In genomic region chr19:14002571-14003278, GRCh38 we compare ENCODE assay signal across 1 cellular context.
TF ChIP-seq lines count a peak whose summit lies in the region.

No MANE protein-coding gene starts in this region.

TF ChIP-seq in H1, 55 proteins besides CTCF, POLR2A, EP300 and RAD21:
- TF ChIP-seq CBX5 (IDR thresholded peaks at IDR 0.05; ENCODE audit: low read depth, low read length) (no peak), ASH2L (IDR thresholded peaks at IDR 0.05; ENCODE audit: low read length) (no peak), SP2 (IDR thresholded peaks at IDR 0.05; ENCODE audit: low read length) (no peak), TEAD4 (IDR thresholded peaks at IDR 0.05; ENCODE audit: low read depth, low read length) (no peak), GABPA (IDR thresholded peaks at IDR 0.05; ENCODE audit: borderline replicate concordance, insufficient read depth, low read length) (no peak), POLR2AphosphoS5 (IDR thresholded peaks at IDR 0.05; ENCODE audit: low read depth, low read length) (no peak), HDAC2 (IDR thresholded peaks at IDR 0.05; ENCODE audit: borderline replicate concordance in 1 of 2, low read depth in 2 of 2, low read length in 2 of 2) (no peak), RXRA (IDR thresholded peaks at IDR 0.05; ENCODE audit: insufficient read depth, low read depth, low read length) (no peak), RBBP5 (IDR thresholded peaks at IDR 0.05; ENCODE audit: borderline replicate concordance, low read depth, low read length) (no peak), E2F6 (IDR thresholded peaks at IDR 0.05) (no peak), JUND (IDR thresholded peaks at IDR 0.05; ENCODE audit: low read length) (no peak), BRCA1 (IDR thresholded peaks at IDR 0.05; ENCODE audit: low read depth, low read length) (no peak), TAF1 (IDR thresholded peaks at IDR 0.05; ENCODE audit: low read depth, low read length) (no peak), ATF2 (IDR thresholded peaks at IDR 0.05; ENCODE audit: low read length) (no peak), SP1 (IDR thresholded peaks at IDR 0.05; ENCODE audit: low read depth, low read length) (no peak), KDM4A (IDR thresholded peaks at IDR 0.05; ENCODE audit: low read depth, low read length, severe bottlenecking) (no peak), EZH2 (IDR thresholded peaks at IDR 0.05; ENCODE audit: low read depth, low read length, severe bottlenecking) (no peak), POU5F1 (IDR thresholded peaks at IDR 0.05; ENCODE audit: low read depth, low read length) (no peak), USF2 (IDR thresholded peaks at IDR 0.05; ENCODE audit: low read length) (no peak), EGR1 (IDR thresholded peaks at IDR 0.05; ENCODE audit: borderline replicate concordance, low read depth, low read length) (no peak)
